In genomic region chr1:36128905-36129206, GRCh38 we compare ENCODE assay signal across 24 cellular contexts. TPM values are rescaled to one million over a fixed set of nuclear protein-coding genes. Genes with fewer than 3 reads are reported as not detected.
"Had no signal": no experiment of that assay in that cellular context is flagged by ENCODE, and none has a peak within 500 bp of the region (broad histone marks: within the 10 kb centered on the region; RNA-seq: fewer than 3 reads in every experiment).

No MANE protein-coding gene starts in this region.

- H3K4me2 ChIP-seq: SK-N-SH had no signal

- DNase-seq: Karpas-422, KG1, NCI-H1092, NCI-H1105 treated with DMSO at 0.1 percent for 48 hours, NCI-H1417 treated with DMSO at 0.1 percent for 48 hours, NCI-H146, NCI-H1694 treated with DMSO at 0.1 percent for 48 hours, NCI-H1930, NCI-H2081, NCI-H2107, NCI-H446, NCI-H510A, NCI-H524 treated with DMSO at 0.1 percent for 48 hours, NCI-H69, NCI-H774, Right ventricle myocardium superior, RPMI8226, SIG-M5, SW 1271 had no signal

- H3K9me2 ChIP-seq: SK-N-SH had no signal

- H3K4me3 ChIP-seq: MG63 had no signal

- H3K36me3 ChIP-seq: MG63 had no signal

- H3K27me3 ChIP-seq: MG63 had no signal

- H3K27ac ChIP-seq: HL-60 had no signal

- H3K9ac ChIP-seq: SK-N-SH had no signal

- H3K9me3 ChIP-seq: MG63, SK-N-SH had no signal

- FAIRE-seq: HTR-8/SVneo had no signal

RNA-seq across cellular contexts. Expression of gene TEKT2, which starts 45.0 kb away (rescaled TPM):
- total RNA-seq: Right ventricle myocardium superior, SK-MEL-5 had no signal
